In the genomic region with DNA sequence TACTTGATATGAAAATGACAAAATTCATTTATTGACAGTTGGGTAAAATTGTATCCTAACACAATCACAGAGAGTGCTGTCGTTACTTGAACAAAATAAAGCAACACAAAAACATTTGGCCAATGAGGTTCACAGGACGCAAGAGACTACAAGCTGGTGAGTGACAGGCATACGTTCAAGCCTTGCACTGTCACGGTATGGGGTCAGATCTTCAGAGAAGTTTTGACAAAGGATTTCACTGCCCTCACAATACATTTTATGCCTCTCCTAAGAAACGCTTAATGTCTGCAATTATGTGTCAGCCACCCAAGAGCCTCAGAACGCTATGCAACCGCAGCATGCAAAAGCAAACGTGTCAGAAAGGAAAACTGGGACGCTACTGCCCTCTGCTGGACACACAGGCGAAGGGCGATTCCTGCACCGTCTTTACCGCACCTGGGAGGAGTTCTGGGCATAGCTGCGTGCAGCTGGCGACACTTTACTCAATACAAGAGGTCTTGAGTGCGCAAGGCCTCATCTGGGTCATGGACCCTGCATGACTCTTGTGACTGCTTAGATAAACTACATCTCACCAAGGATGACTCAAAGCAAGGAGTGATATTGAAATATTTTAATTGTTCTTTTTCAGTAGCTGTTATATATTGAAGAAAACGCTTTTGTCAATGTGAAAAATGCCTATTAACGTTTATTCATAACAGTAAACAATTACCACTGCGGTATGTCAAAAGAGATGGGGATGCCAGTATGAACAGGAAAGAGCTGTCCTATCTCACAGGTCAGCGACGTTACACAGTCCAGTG, we compare ENCODE assay signal across 8 cellular contexts.
DNase-seq lines count a peak whose midpoint lies in the region; ATAC-seq and TF ChIP-seq lines count a peak whose summit lies in the region.

No MANE protein-coding gene starts in this region.

- peaks cover 28% of the 10 kb centered on the region for H3K9me3 Mint-ChIP-seq in nephron

- no peaks in the 10 kb centered on the region for H3K36me3 ChIP-seq in esophagus muscularis mucosa

- H3K27me3 Mint-ChIP-seq in nephron (ENCODE audit: low read depth): no peaks in the 10 kb centered on the region

- 24% methylated on average over 21 of the region's 21 CpGs for WGBS in esophagus muscularis mucosa

- DNase-seq in DMS114 treated with DMSO at 0.1 percent for 48 hours (lab: John Stamatoyannopoulos, UW; ENCODE audit: unreplicated experiment): peak; percentile 69
- DNase-seq in NOMO-1 (lab: John Stamatoyannopoulos, UW; ENCODE audit: unreplicated experiment in 2 of 2): peak; percentile 64 to 74
- DNase-seq in activated CD8-positive, alpha-beta memory T cell treated with anti-CD3 and anti-CD28 coated beads, Interleukin-2, amount 50 U/mL, for 48 hours: peak; percentile 88
- DNase-seq in esophagus muscularis mucosa (ENCODE audit: extremely low spot score): no peak
- DNase-seq in superior temporal gyrus (ENCODE audit: extremely low spot score): peak; percentile 91

- no peak for TF ChIP-seq EP300 in esophagus muscularis mucosa (IDR thresholded peaks at IDR 0.05)

- peak overlapping the region in 2 of 4 donors; percentile 21 to 34 for H3K4me3 ChIP-seq in esophagus muscularis mucosa

- no peak overlapping the region for H3K4me3 Mint-ChIP-seq in nephron

- H3K4me1 Mint-ChIP-seq in nephron: no peaks in the 10 kb centered on the region

- peaks cover 6 to 8% (median 7%) of the 10 kb centered on the region in 4 donors for H3K4me1 ChIP-seq in esophagus muscularis mucosa

- H3K27me3 ChIP-seq in esophagus muscularis mucosa: peaks cover 0 to 6% (median 0%) of the 10 kb centered on the region in 4 donors

- H3K27ac Mint-ChIP-seq in nephron: no peak overlapping the region

- intact Hi-C loops in esophagus muscularis mucosa (cut with DNase I): no loop called here

- ATAC-seq in GM19467 (IDR thresholded peaks at IDR 0.05; ENCODE audit: unreplicated experiment): peak; percentile 92
- peak; percentile 88 for ATAC-seq in HG03521 (IDR thresholded peaks at IDR 0.05; ENCODE audit: unreplicated experiment)

- no peaks in the 10 kb centered on the region for H3K36me3 Mint-ChIP-seq in nephron (ENCODE audit: low read depth)

- H3K27ac ChIP-seq in esophagus muscularis mucosa (replicated peaks in 1 of 4): no peak overlapping the region

- TF ChIP-seq POLR2A in esophagus muscularis mucosa (IDR thresholded peaks at IDR 0.05; ENCODE audit: low read depth): no peak

- TF ChIP-seq CTCF in esophagus muscularis mucosa (IDR thresholded peaks at IDR 0.05) (peak; percentile 79 to 94 (median 92)), nephron (IDR thresholded peaks at IDR 0.05; ENCODE audit: unreplicated experiment in 3 of 3) (peak; percentile 58 to 75 (median 62))

- no peaks in the 10 kb centered on the region for H3K9me3 ChIP-seq in esophagus muscularis mucosa
